ENCODE assay signal across 8 cellular contexts in the genomic region with DNA sequence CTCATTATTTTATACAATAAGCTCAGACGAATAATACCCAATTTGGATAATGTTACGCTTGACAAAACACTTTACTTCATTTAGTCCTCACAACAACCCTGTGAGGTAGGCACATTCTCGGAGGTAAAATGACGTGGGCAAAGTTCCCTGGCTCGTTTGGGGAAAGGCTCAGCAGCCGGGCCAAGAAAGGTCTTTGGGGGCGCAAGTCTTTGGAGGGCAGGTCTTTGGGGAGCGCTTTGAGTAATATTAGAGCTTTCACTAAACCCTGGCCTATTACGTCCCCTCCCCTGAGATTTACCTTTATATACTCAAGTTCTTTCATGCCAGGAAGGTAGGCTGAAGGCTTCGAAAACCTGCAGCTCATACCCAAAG. TPM values are rescaled to one million over a fixed set of nuclear protein-coding genes. Genes with fewer than 3 reads are reported as not detected.
DNase-seq lines count a peak whose midpoint lies in the region; ATAC-seq and TF ChIP-seq lines count a peak whose summit lies in the region.

No MANE protein-coding gene starts in this region.

- H3K9ac ChIP-seq in stomach smooth muscle (ENCODE audit: low read length in 2 of 2): peak overlapping the region; percentile 86 to 99

- no peaks in the 10 kb centered on the region for H3K27me3 ChIP-seq in stomach smooth muscle (ENCODE audit: control insufficient read depth in 1 of 2, insufficient read depth in 2 of 2, low read length in 2 of 2)

- 15 to 21% (median 17%) methylated on average over 10 of the region's 10 CpGs for WGBS in adipose tissue, 3 donors

- DNase-seq in CD14-positive monocyte (ENCODE audit: low spot score) (no peak), immature natural killer cell (no peak), omental fat pad (ENCODE audit: low spot score) (no peak), DMS79 treated with DMSO at 0.1 percent for 48 hours (lab: John Stamatoyannopoulos, UW) (no peak)

- H3K4me3 ChIP-seq in stomach smooth muscle (ENCODE audit: low read length in 2 of 2): peak overlapping the region; percentile 94

- H3K27ac ChIP-seq in adipose tissue (ENCODE audit: low read depth, low read length): peak overlapping the region; percentile 55
- peak overlapping the region; percentile 83 for H3K27ac ChIP-seq in stomach smooth muscle (ENCODE audit: low read length)

- intact Hi-C loops in CD14-positive monocyte (cut with micrococcal nuclease): loop anchor here (5.0 to 10.0 kb wide), 3 partner anchors 63 to 505 kb away; a partner anchor contains a TSS

- H3K27ac Mint-ChIP-seq in CD14-positive monocyte (peak overlapping the region; percentile 100), immature natural killer cell (peak overlapping the region; percentile 99 to 100 (median 100))

- peak; percentile 3 for ATAC-seq in HG03139 (IDR thresholded peaks at IDR 0.05; ENCODE audit: unreplicated experiment)
- no peak for ATAC-seq in omental fat pad (ENCODE audit: low FRiP score)
- no peak for ATAC-seq in HG02571 (IDR thresholded peaks at IDR 0.05; ENCODE audit: unreplicated experiment)

- H3K4me1 Mint-ChIP-seq in CD14-positive monocyte: peaks cover 67% of the 10 kb centered on the region
- H3K4me1 Mint-ChIP-seq in immature natural killer cell: peaks cover 30 to 48% of the 10 kb centered on the region in 2 donors

- H3K27me3 Mint-ChIP-seq in CD14-positive monocyte (ENCODE audit: low read depth in 3 of 3): peaks cover 0 to 4% (median 2%) of the 10 kb centered on the region in 3 donors
- H3K27me3 Mint-ChIP-seq in immature natural killer cell (ENCODE audit: low read depth in 3 of 3): peaks cover 16 to 22% (median 20%) of the 10 kb centered on the region in 3 donors

- H3K4me3 Mint-ChIP-seq in CD14-positive monocyte (peak overlapping the region; percentile 95 to 98), immature natural killer cell (peak overlapping the region; percentile 93 to 100 (median 99))

- no peaks in the 10 kb centered on the region for H3K9me3 ChIP-seq in stomach smooth muscle (ENCODE audit: control insufficient read depth in 2 of 2, low read length in 2 of 2)

- TF ChIP-seq CTCF in CD14-positive monocyte (IDR thresholded peaks at IDR 0.05) (no peak), omental fat pad (IDR thresholded peaks at IDR 0.05) (no peak)

- H3K9me3 Mint-ChIP-seq in CD14-positive monocyte (no peaks in the 10 kb centered on the region), immature natural killer cell (peaks cover 0 to 6% (median 0%) of the 10 kb centered on the region in 6 donors)

- H3K4me1 ChIP-seq in stomach smooth muscle (ENCODE audit: control insufficient read depth, insufficient read depth, low read length): no peaks in the 10 kb centered on the region

- H3K36me3 Mint-ChIP-seq in CD14-positive monocyte (peaks cover 4 to 7% of the 10 kb centered on the region in 2 donors), immature natural killer cell (peaks cover 0 to 4% (median 0%) of the 10 kb centered on the region in 3 donors)

- no peaks in the 10 kb centered on the region for H3K36me3 ChIP-seq in stomach smooth muscle (ENCODE audit: control insufficient read depth in 2 of 2, insufficient read depth in 2 of 2, low read length in 2 of 2)

RNA-seq across cellular contexts. Expression of a gene that starts 0.4 kb away (rescaled TPM):
- 1 to 10 TPM; 3.9 to 4.3 TPM for polyA plus RNA-seq in CD14-positive monocyte
- polyA plus RNA-seq in adipose tissue: 10 to 100 TPM in 1 of 3 donors, 1 to 10 TPM in 2; 2.8 to 19.8 (median 9.4) TPM
- polyA plus RNA-seq in immature natural killer cell: 1 to 10 TPM; 1.3 to 3.4 (median 2.9) TPM
- total RNA-seq in omental fat pad: 10 to 100 TPM in 1 of 4 donors, 1 to 10 TPM in 3; 2.1 to 12.3 (median 4.8) TPM

RNA-seq across cellular contexts. Expression of a gene that starts 0.8 kb away (rescaled TPM):
- 10 to 100 TPM; 49.3 to 52.8 TPM for polyA plus RNA-seq in CD14-positive monocyte
- polyA plus RNA-seq in adipose tissue: 10 to 100 TPM; 11.1 to 23.9 (median 20.6) TPM
- 10 to 100 TPM; 52.4 to 89.2 (median 74.1) TPM for polyA plus RNA-seq in immature natural killer cell
- 10 to 100 TPM; 29.2 to 41.0 (median 36.5) TPM for total RNA-seq in omental fat pad
